In the genomic region with DNA sequence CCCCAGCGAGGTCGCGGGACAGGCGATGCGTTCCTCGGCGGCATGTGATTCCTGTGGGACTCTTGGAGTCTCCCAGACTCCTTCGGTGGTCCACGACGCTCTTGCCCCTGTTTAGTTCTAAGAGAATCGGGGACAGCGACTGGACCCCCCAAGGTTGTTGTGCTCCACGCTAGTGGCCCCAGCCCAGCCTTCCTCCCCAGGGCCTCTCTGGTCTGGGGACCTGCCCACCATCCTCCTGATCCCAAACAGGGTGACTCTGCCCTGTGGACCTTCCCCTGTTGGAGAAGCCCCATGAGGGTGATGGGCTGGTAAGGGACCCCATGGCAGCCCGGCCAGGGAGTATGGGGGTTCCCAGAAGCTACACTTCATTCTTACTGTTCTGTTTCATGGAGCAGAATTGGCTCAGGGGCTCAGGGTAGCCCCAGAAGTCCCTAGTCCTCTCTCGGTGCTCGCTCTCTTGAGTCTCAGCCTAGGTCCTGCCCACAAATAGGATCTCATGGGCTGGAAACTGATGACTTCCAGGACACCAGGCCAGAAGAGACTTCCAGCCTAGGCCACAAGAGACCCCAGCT, we compare ENCODE assay signal across 8 cellular contexts. TPM values are rescaled to one million over a fixed set of nuclear protein-coding genes. Genes with fewer than 3 reads are reported as not detected.
DNase-seq lines count a peak whose midpoint lies in the region; ATAC-seq and TF ChIP-seq lines count a peak whose summit lies in the region.

No MANE protein-coding gene starts in this region.

- peak overlapping the region; percentile 89 for H3K4me3 ChIP-seq in CD8-positive, alpha-beta T cell (ENCODE audit: low read depth, low read length)
- H3K4me3 ChIP-seq in epithelial cell of proximal tubule (ENCODE audit: low read depth, low read length): peak overlapping the region; percentile 86

- peak overlapping the region; percentile 71 for H3K27ac ChIP-seq in CD8-positive, alpha-beta T cell (ENCODE audit: low read depth, low read length)
- peak overlapping the region; percentile 94 for H3K27ac ChIP-seq in RWPE1

- no peaks in the 10 kb centered on the region for H3K27me3 Mint-ChIP-seq in CD8-positive, alpha-beta T cell (ENCODE audit: low read depth)
- H3K27me3 Mint-ChIP-seq in osteocyte (ENCODE audit: unreplicated experiment): no peaks in the 10 kb centered on the region

- H3K27me3 ChIP-seq in CD8-positive, alpha-beta T cell (ENCODE audit: insufficient read depth, low read length): no peaks in the 10 kb centered on the region

- no peak for TF ChIP-seq CTCF in CD8-positive, alpha-beta T cell (IDR thresholded peaks at IDR 0.05)
- TF ChIP-seq CTCF in RWPE1 (conservative IDR thresholded peaks at IDR 0.05; ENCODE audit: low read depth): no peak
- TF ChIP-seq CTCF in epithelial cell of proximal tubule (conservative IDR thresholded peaks at IDR 0.05; ENCODE audit: low read depth, low read length): no peak
- no peak for TF ChIP-seq CTCF in osteocyte (IDR thresholded peaks at IDR 0.05)

- POLR2A ChIA-PET in CD8-positive, alpha-beta T cell (lab: Charles Lee): interaction anchor here (0.6 to 2.9 kb wide), 9 partner anchors 10 to 131 kb away, joined by 3 to 19 read pairs (median 5); no protein-coding TSS in a partner anchor
- POLR2A ChIA-PET in RWPE1 (lab: Yijun Ruan, JAX; ENCODE audit: low non-redundant PET): no interaction called here

- CTCF ChIA-PET in CD8-positive, alpha-beta T cell (lab: Charles Lee): interaction anchor here (1.4 to 4.2 kb wide), 2 partner anchors 12 to 140 kb away, joined by 5 to 24 read pairs; no protein-coding TSS in a partner anchor
- CTCF ChIA-PET in RWPE1 (lab: Yijun Ruan, JAX): interaction anchor here (3.6 kb wide), 1 partner anchor 12 kb away, joined by 22 read pairs; no protein-coding TSS in a partner anchor

- H3K9me3 ChIP-seq in CD8-positive, alpha-beta T cell (ENCODE audit: low read length): no peaks in the 10 kb centered on the region

- no peak for ATAC-seq in CD8-positive, alpha-beta T cell
- ATAC-seq in GM18511 (IDR thresholded peaks at IDR 0.05; ENCODE audit: unreplicated experiment) (no peak), HG02970 (IDR thresholded peaks at IDR 0.05; ENCODE audit: low FRiP score, unreplicated experiment) (no peak)

- peaks cover 4% of the 10 kb centered on the region for H3K36me3 Mint-ChIP-seq in CD8-positive, alpha-beta T cell
- no peaks in the 10 kb centered on the region for H3K36me3 Mint-ChIP-seq in osteocyte (ENCODE audit: unreplicated experiment)

- intact Hi-C loops in CD8-positive, alpha-beta T cell (cut with DNase I, micrococcal nuclease): loop anchor here (1.0 to 10.0 kb wide), 9 partner anchors 95 to 1078 kb away; partner anchors contain the start of genes ZNF484 (in 2 of the 2), FAM120A (in 1 of the 2), FAM120AOS (in 1 of the 2) and IPPK (in 1 of the 2)

- peak overlapping the region; percentile 86 for H3K4me3 Mint-ChIP-seq in CD8-positive, alpha-beta T cell
- peak overlapping the region; percentile 79 for H3K4me3 Mint-ChIP-seq in osteocyte (ENCODE audit: unreplicated experiment)

- peaks cover 69% of the 10 kb centered on the region for H3K4me1 Mint-ChIP-seq in CD8-positive, alpha-beta T cell (ENCODE audit: low read depth)
- H3K4me1 Mint-ChIP-seq in osteocyte (ENCODE audit: unreplicated experiment): peaks cover 42% of the 10 kb centered on the region

- no peaks in the 10 kb centered on the region for H3K36me3 ChIP-seq in CD8-positive, alpha-beta T cell (ENCODE audit: insufficient read depth, low read length)

- no peaks in the 10 kb centered on the region for H3K9me3 Mint-ChIP-seq in CD8-positive, alpha-beta T cell
- H3K9me3 Mint-ChIP-seq in osteocyte (ENCODE audit: unreplicated experiment): no peaks in the 10 kb centered on the region

- H3K4me1 ChIP-seq in CD8-positive, alpha-beta T cell (ENCODE audit: insufficient read depth, low read length): peaks cover 66% of the 10 kb centered on the region

- DNase-seq in CD8-positive, alpha-beta T cell: no peak
- DNase-seq in RWPE1 (ENCODE audit: low spot score) (no peak), epithelial cell of proximal tubule (ENCODE audit: low read depth) (no peak), osteocyte (ENCODE audit: extremely low spot score, unreplicated experiment) (no peak), OCI-M1 (lab: John Stamatoyannopoulos, UW) (no peak), SIG-M5 treated with dmso at 0.1 percent for 504 hours (lab: John Stamatoyannopoulos, UW; ENCODE audit: unreplicated experiment) (no peak)

- H3K27ac Mint-ChIP-seq in CD8-positive, alpha-beta T cell: peak overlapping the region; percentile 95
- peak overlapping the region; percentile 92 for H3K27ac Mint-ChIP-seq in osteocyte (ENCODE audit: unreplicated experiment)

RNA-seq across cellular contexts. Expression of gene CARD19, which starts 0.9 kb away (rescaled TPM):
- 10 to 100 TPM; 72.1 to 78.0 TPM for total RNA-seq in CD8-positive, alpha-beta T cell
- total RNA-seq in epithelial cell of proximal tubule: 64.6 and 85.2 TPM in 2 replicates
- 35.8 and 42.9 TPM in 2 replicates for total RNA-seq in osteocyte

RNA-seq across cellular contexts. Expression of gene NINJ1, which starts 37.2 kb away (rescaled TPM):
- 100 to 1,000 TPM; 214 to 229 TPM for total RNA-seq in CD8-positive, alpha-beta T cell
- total RNA-seq in epithelial cell of proximal tubule: 58.9 and 59.0 TPM in 2 replicates
- total RNA-seq in osteocyte: 28.1 and 32.9 TPM in 2 replicates

RNA-seq across cellular contexts. Expression of gene SUSD3, which starts 38.4 kb away (rescaled TPM):
- total RNA-seq in CD8-positive, alpha-beta T cell: 10 to 100 TPM; 20.6 to 22.7 TPM
- 1.4 and 2.9 TPM in 2 replicates for total RNA-seq in epithelial cell of proximal tubule
- not detected in 2 replicates for total RNA-seq in osteocyte
